ENCODE assay signal across 33 cellular contexts in genomic region chr1:15148004-15148403, GRCh38. TPM values are rescaled to one million over a fixed set of nuclear protein-coding genes. Genes with fewer than 3 reads are reported as not detected.
"Had no signal": no experiment of that assay in that cellular context is flagged by ENCODE, and none has a peak within 500 bp of the region (broad histone marks: within the 10 kb centered on the region; RNA-seq: fewer than 3 reads in every experiment).

No MANE protein-coding gene starts in this region.

- H3K27ac ChIP-seq: breast epithelium, cardiac muscle cell, colonic mucosa, WERI-Rb-1 had no signal

- H3K9me3 Mint-ChIP-seq: activated CD4-positive, alpha-beta memory T cell treated with anti-CD3 and anti-CD28 coated beads, Interleukin-2, amount 10 ng/mL, durations not matched to agents 7 days and 5 days; activated CD4-positive, alpha-beta T cell treated with anti-CD3 and anti-CD28 coated beads, Interleukin-2, amount 10 ng/mL, durations not matched to agents 7 days and 5 days; activated T-cell treated with anti-CD3 and anti-CD28 coated beads, Interleukin-2, amount 50 U/mL, for 24 hours; activated T-cell treated with anti-CD3 and anti-CD28 coated beads, Interleukin-2, amount 50 U/mL, for 72 hours; T-helper 2 cell treated with Interferon-gamma antibody and Interleukin-4, amounts not matched to agents 5 μg/mL and 100 μg/mL, for 36 hours had no signal

- ATAC-seq: activated CD4-positive, alpha-beta T cell treated with anti-CD3 and anti-CD28 coated beads for 36 hours; activated T-cell treated with anti-CD3 and anti-CD28 coated beads, Interleukin-2, amount 50 U/mL, for 72 hours; T-cell had no signal

- H3K4me3 ChIP-seq: breast epithelium, cardiac muscle cell, colonic mucosa, dorsolateral prefrontal cortex, esophagus squamous epithelium had no signal

- H3K4me3 Mint-ChIP-seq: activated CD4-positive, alpha-beta memory T cell treated with anti-CD3 and anti-CD28 coated beads, Interleukin-2, amount 10 ng/mL, durations not matched to agents 7 days and 5 days; activated CD4-positive, alpha-beta T cell treated with anti-CD3 and anti-CD28 coated beads for 36 hours; activated CD4-positive, alpha-beta T cell treated with anti-CD3 and anti-CD28 coated beads, Interleukin-2, amount 10 ng/mL, durations not matched to agents 7 days and 5 days; activated naive CD8-positive, alpha-beta T cell; activated T-cell treated with anti-CD3 and anti-CD28 coated beads, Interleukin-2, amount 50 U/mL, for 24 hours; activated T-cell treated with anti-CD3 and anti-CD28 coated beads, Interleukin-2, amount 50 U/mL, for 72 hours; brain; T-cell; T-helper 1 cell treated with Interleukin-12 subunit alpha and Interleukin-12 subunit beta and Interleukin-4 antibody, amounts not matched to agents 30 μg/mL and 1 μg/mL, for 36 hours; T-helper 2 cell treated with Interferon-gamma antibody and Interleukin-4, amounts not matched to agents 5 μg/mL and 100 μg/mL, for 36 hours had no signal

- FAIRE-seq: frontal cortex had no signal

- H3K27ac Mint-ChIP-seq: activated CD4-positive, alpha-beta memory T cell treated with anti-CD3 and anti-CD28 coated beads, Interleukin-2, amount 10 ng/mL, durations not matched to agents 7 days and 5 days; activated CD4-positive, alpha-beta T cell treated with anti-CD3 and anti-CD28 coated beads for 36 hours; activated CD4-positive, alpha-beta T cell treated with anti-CD3 and anti-CD28 coated beads, Interleukin-2, amount 10 ng/mL, durations not matched to agents 7 days and 5 days; activated naive CD8-positive, alpha-beta T cell; activated T-cell treated with anti-CD3 and anti-CD28 coated beads, Interleukin-2, amount 50 U/mL, for 24 hours; activated T-cell treated with anti-CD3 and anti-CD28 coated beads, Interleukin-2, amount 50 U/mL, for 72 hours; brain; T-cell; T-helper 1 cell treated with Interleukin-12 subunit alpha and Interleukin-12 subunit beta and Interleukin-4 antibody, amounts not matched to agents 30 μg/mL and 1 μg/mL, for 36 hours; T-helper 2 cell treated with Interferon-gamma antibody and Interleukin-4, amounts not matched to agents 5 μg/mL and 100 μg/mL, for 36 hours had no signal

- H3K36me3 ChIP-seq: breast epithelium, cardiac muscle cell, colonic mucosa, esophagus squamous epithelium, WERI-Rb-1 had no signal

- H3K27me3 ChIP-seq: breast epithelium, cardiac muscle cell, colonic mucosa had no signal

- H3K36me3 Mint-ChIP-seq: brain, T-cell had no signal

- H3K9me3 ChIP-seq: breast epithelium, colonic mucosa, esophagus squamous epithelium had no signal

- DNase-seq: activated CD4-positive, alpha-beta memory T cell treated with anti-CD3 and anti-CD28 coated beads, Interleukin-2, amount 10 ng/mL, durations not matched to agents 7 days and 5 days; activated CD4-positive, alpha-beta T cell treated with anti-CD3 and anti-CD28 coated beads for 36 hours; activated CD4-positive, alpha-beta T cell treated with anti-CD3 and anti-CD28 coated beads, Interleukin-2, amount 10 ng/mL, durations not matched to agents 7 days and 5 days; activated CD4-positive, alpha-beta T cell treated with anti-CD3 and anti-CD28 coated beads, Interleukin-2, amount 50 U/mL, for 4 hours; activated CD4-positive, CD25-positive, alpha-beta regulatory T cell; activated CD4-positive, CD25-positive, alpha-beta regulatory T cell treated with anti-CD3 and anti-CD28 coated beads, Interleukin-2, amount 50 U/mL, for 72 hours; activated CD8-positive, alpha-beta memory T cell treated with anti-CD3 and anti-CD28 coated beads, Interleukin-2, amount 50 U/mL, for 48 hours; activated gamma-delta T cell; activated naive CD4-positive, alpha-beta T cell; activated naive CD4-positive, alpha-beta T cell treated with anti-CD3 and anti-CD28 coated beads, Interleukin-2, amount 50 U/mL, for 16 hours; activated T-cell treated with anti-CD3 and anti-CD28 coated beads for 4 hours; activated T-cell treated with anti-CD3 and anti-CD28 coated beads, Interleukin-2, amount 50 U/mL, for 24 hours; activated T-cell treated with anti-CD3 and anti-CD28 coated beads, Interleukin-2, amount 50 U/mL, for 72 hours; amniotic stem cell; aorta; central memory CD4-positive, alpha-beta T cell; cerebellar nuclear complex; colonic mucosa; dorsolateral prefrontal cortex; effector memory CD4-positive, alpha-beta T cell; esophagus squamous epithelium; head of caudate nucleus; SW 1271; T-cell; T1000; WERI-Rb-1 had no signal

- H3K4me1 ChIP-seq: breast epithelium had no signal

RNA-seq across cellular contexts. Expression of gene TMEM51, which starts 5.5 kb away (rescaled TPM):
- total RNA-seq: activated CD4-positive, alpha-beta memory T cell treated with anti-CD3 and anti-CD28 coated beads, Interleukin-2, amount 10 ng/mL, durations not matched to agents 7 days and 5 days; activated CD4-positive, alpha-beta T cell treated with anti-CD3 and anti-CD28 coated beads, Interleukin-2, amount 10 ng/mL, durations not matched to agents 7 days and 5 days; activated T-cell treated with anti-CD3 and anti-CD28 coated beads, Interleukin-2, amount 50 U/mL, for 72 hours had no signal
